14 cellular contexts compared by ENCODE assay signal in genomic region chr7:93327006-93327633, GRCh38.
A peak's percentile ranks its signal among the peaks of the same experiment; 100 is the strongest.
DNase-seq lines count a peak whose midpoint lies in the region; ATAC-seq and TF ChIP-seq lines count a peak whose summit lies in the region.
"Had no signal": no experiment of that assay in that cellular context is flagged by ENCODE, and none has a peak within 500 bp of the region (broad histone marks: within the 10 kb centered on the region; RNA-seq: fewer than 3 reads in every experiment).

No MANE protein-coding gene starts in this region.

- TF ChIP-seq CTCF in MCF 10A (IDR thresholded peaks at IDR 0.05; ENCODE audit: unreplicated experiment) (no peak), breast epithelium (IDR thresholded peaks at IDR 0.05) (no peak), esophagus muscularis mucosa (IDR thresholded peaks at IDR 0.05) (no peak)

- no TSS peak for BruUV-seq in MCF 10A (replicated peaks; lab: Mats Ljungman, UMichigan)

- DNase-seq in MCF 10A (ENCODE audit: unreplicated experiment) (peak; percentile 61), breast epithelium (ENCODE audit: low spot score in 2 of 2) (no peak), SJSA1 (ENCODE audit: low read depth in 1 of 2, low spot score in 2 of 2) (peak; percentile 45 to 74), fibroblast of peridontal ligament (ENCODE audit: extremely low read depth) (peak; percentile 91), GM19238 (ENCODE audit: insufficient read length, low spot score) (no peak), esophagus muscularis mucosa (ENCODE audit: extremely low spot score) (no peak), NCI-H446 treated with DMSO at 0.1 percent for 48 hours (lab: John Stamatoyannopoulos, UW) (no peak)
- DNase-seq: activated T-cell treated with anti-CD3 and anti-CD28 coated beads, Interleukin-2, amount 50 U/mL, for 48 hours; H7; heart right ventricle; NCI-H1092 treated with DMSO at 0.1 percent for 48 hours had no signal

- H3K36me3 ChIP-seq in breast epithelium (no peaks in the 10 kb centered on the region), SJSA1 (0 out of 2 replicates have a peak, but pooled peaks cover 4% of the 10 kb centered on the region), esophagus muscularis mucosa (peaks cover 0 to 8% (median 0%) of the 10 kb centered on the region in 4 donors)

- H3K9me3 Mint-ChIP-seq in MCF 10A (ENCODE audit: unreplicated experiment), result no peaks in the 10 kb centered on the region

- H3K27ac ChIP-seq in breast epithelium, result no peak overlapping the region
- peak overlapping the region; percentile 72 for H3K27ac ChIP-seq in SJSA1
- no peak overlapping the region for H3K27ac ChIP-seq in esophagus muscularis mucosa (replicated peaks in 1 of 4)
- H3K27ac ChIP-seq: heart right ventricle, VCaP had no signal

- H3K9me3 ChIP-seq in breast epithelium, result no peaks in the 10 kb centered on the region
- H3K9me3 ChIP-seq in SJSA1 (replicated peaks), result no peaks in the 10 kb centered on the region
- no peaks in the 10 kb centered on the region for H3K9me3 ChIP-seq in esophagus muscularis mucosa

- H3K4me3 ChIP-seq in breast epithelium (no peak overlapping the region), SJSA1 (no peak overlapping the region), esophagus muscularis mucosa (no peak overlapping the region)
- H3K4me3 ChIP-seq: heart right ventricle had no signal

- H3K4me1 Mint-ChIP-seq in MCF 10A (ENCODE audit: insufficient read depth, unreplicated experiment), result no peaks in the 10 kb centered on the region
- H3K4me1 Mint-ChIP-seq: mesothelial cell of epicardium had no signal

- TF ChIP-seq POLR2A in breast epithelium (IDR thresholded peaks at IDR 0.05), result no peak
- no peak for TF ChIP-seq POLR2A in esophagus muscularis mucosa (IDR thresholded peaks at IDR 0.05; ENCODE audit: low read depth)

- no peak overlapping the region for H3K27ac Mint-ChIP-seq in MCF 10A (ENCODE audit: low read depth, unreplicated experiment)
- H3K27ac Mint-ChIP-seq: mesothelial cell of epicardium had no signal

- intact Hi-C loops in MCF 10A (cut with micrococcal nuclease) (no loop called here), breast epithelium (cut with DNase I; ENCODE audit: low total_unique reads) (no loop called here), esophagus muscularis mucosa (cut with DNase I) (no loop called here)

- TF ChIP-seq EP300 in esophagus muscularis mucosa (IDR thresholded peaks at IDR 0.05), result no peak

- 94% methylated on average over 3 of the region's 3 CpGs for WGBS in esophagus muscularis mucosa

- no peak for ATAC-seq in GM21360 (IDR thresholded peaks at IDR 0.05; ENCODE audit: unreplicated experiment)
- ATAC-seq: heart right ventricle had no signal

- H3K4me3 Mint-ChIP-seq in MCF 10A (ENCODE audit: unreplicated experiment), result no peak overlapping the region
- H3K4me3 Mint-ChIP-seq: mesothelial cell of epicardium had no signal

- POLR2A ChIA-PET in MCF 10A (lab: Yijun Ruan, JAX), result no interaction called here

- H3K4me1 ChIP-seq in breast epithelium (no peaks in the 10 kb centered on the region), SJSA1 (replicated peaks) (peaks cover 24% of the 10 kb centered on the region), esophagus muscularis mucosa (no peaks in the 10 kb centered on the region)
- H3K4me1 ChIP-seq: heart right ventricle had no signal

- H3K27me3 ChIP-seq in breast epithelium, result no peaks in the 10 kb centered on the region
- no peaks in the 10 kb centered on the region for H3K27me3 ChIP-seq in SJSA1 (replicated peaks)
- no peaks in the 10 kb centered on the region for H3K27me3 ChIP-seq in esophagus muscularis mucosa
- H3K27me3 ChIP-seq: heart right ventricle had no signal

- H3K36me3 Mint-ChIP-seq in MCF 10A (ENCODE audit: insufficient read depth, unreplicated experiment), result peaks cover 9% of the 10 kb centered on the region

- CTCF ChIA-PET in MCF 10A (lab: Yijun Ruan, JAX), result interaction anchor here (0.6 kb wide), 1 partner anchor 170 kb away, joined by 5 read pairs; no protein-coding TSS in a partner anchor

- no peaks in the 10 kb centered on the region for H3K27me3 Mint-ChIP-seq in MCF 10A (ENCODE audit: insufficient read depth, unreplicated experiment)

Comparison
In these comparisons a context has a peak if more than half of its experiments do, and no peak if none do; other contexts are left out.
1. DNase-seq: peak in MCF 10A (single experiment), SJSA1 (2 of 2) and fibroblast of peridontal ligament (single experiment); none in breast epithelium (0 of 2), GM19238 (single experiment), esophagus muscularis mucosa (single experiment) and NCI-H446 treated with DMSO at 0.1 percent for 48 hours (single experiment).